22 cellular contexts compared by ENCODE assay signal in the genomic region with DNA sequence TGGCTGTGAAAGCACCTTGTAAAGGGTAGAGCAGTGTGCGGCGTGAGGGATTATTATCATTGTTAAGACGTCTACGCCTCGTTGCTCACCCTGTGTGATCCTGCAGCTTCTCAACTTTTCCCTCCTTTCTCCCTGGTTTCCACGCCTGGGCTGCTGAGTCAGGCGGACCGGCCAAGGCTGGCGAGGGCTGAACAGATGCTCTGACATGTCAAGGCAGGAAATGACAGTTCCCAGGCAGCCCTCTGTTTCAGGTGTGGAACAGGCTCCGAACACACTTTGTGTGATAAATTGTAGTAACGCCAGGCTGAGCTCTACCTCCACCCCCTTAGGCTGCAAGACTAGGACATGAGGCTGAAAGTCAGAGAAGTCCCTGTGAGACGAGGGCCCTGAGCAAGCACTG. TPM values are rescaled to one million over a fixed set of nuclear protein-coding genes. Genes with fewer than 3 reads are reported as not detected.
"Had no signal": no experiment of that assay in that cellular context is flagged by ENCODE, and none has a peak within 500 bp of the region (broad histone marks: within the 10 kb centered on the region; RNA-seq: fewer than 3 reads in every experiment).

No MANE protein-coding gene starts in this region.

- H3K36me3 ChIP-seq: gastrocnemius medialis, heart left ventricle, left ventricle myocardium inferior, stomach, upper lobe of left lung had no signal

- H3K4me1 ChIP-seq: gastrocnemius medialis, testis had no signal

- H3K9me3 ChIP-seq: gastrocnemius medialis, heart left ventricle, left ventricle myocardium inferior, stomach, testis, upper lobe of left lung had no signal

- H3K4me3 ChIP-seq: dorsolateral prefrontal cortex, gastrocnemius medialis, heart left ventricle, left ventricle myocardium inferior, stomach, testis, upper lobe of left lung had no signal

- FAIRE-seq: colon, small intestine, TTC549 had no signal

- ATAC-seq: gastrocnemius medialis, heart left ventricle had no signal

- H3K27ac ChIP-seq: dorsolateral prefrontal cortex, epithelial cell of prostate, gastrocnemius medialis, heart left ventricle, left ventricle myocardium inferior, stomach, testis had no signal

- H3K27me3 ChIP-seq: dorsolateral prefrontal cortex, gastrocnemius medialis, heart left ventricle, stomach, testis, upper lobe of left lung had no signal

- DNase-seq: activated CD4-positive, alpha-beta memory T cell treated with anti-CD3 and anti-CD28 coated beads for 36 hours; activated gamma-delta T cell treated with Interleukin-2 at 50 U/mL for 16 hours; activated T-cell treated with anti-CD3 and anti-CD28 coated beads for 4 hours; central memory CD4-positive, alpha-beta T cell; dorsolateral prefrontal cortex; gastrocnemius medialis; heart left ventricle; kidney glomerular epithelial cell; left ventricle myocardium inferior; mammary epithelial cell; midbrain; right cardiac atrium; small intestine; stimulated activated CD4-positive, alpha-beta T cell treated with anti-CD3 and anti-CD28 coated beads, Interleukin-4, amount 100 ng/mL, for 1 hour; stomach; testis; upper lobe of left lung had no signal

RNA-seq across cellular contexts. Expression of a gene that starts 46.0 kb away (rescaled TPM):
- total RNA-seq: activated T-helper 1 cell treated with anti-CD3 and anti-CD28 coated beads, Interleukin-12 subunit alpha, Interleukin-12 subunit beta, Interleukin-2, Interleukin-4 antibody, amounts not matched to agents 30 ng/mL and 10 ng/mL and 1 ng/mL, durations not matched to agents 14 hours and 24 hours and 36 hours had no signal
- polyA plus RNA-seq: mammary epithelial cell, neural cell had no signal
